Comparison of ENCODE assay signal across 8 cellular contexts in genomic region chr1:181159451-181160151, GRCh38.
DNase-seq lines count a peak whose midpoint lies in the region; ATAC-seq and TF ChIP-seq lines count a peak whose summit lies in the region.

No MANE protein-coding gene starts in this region.

- POLR2A ChIA-PET in activated CD8-positive, alpha-beta T cell treated with anti-CD3 and anti-CD28 coated beads for 36 hours (lab: Charles Lee), result interaction anchor here (0.8 to 6.2 kb wide), 6 partner anchors 10 to 82 kb away, joined by 3 to 27 read pairs (median 4); no protein-coding TSS in a partner anchor

- peak overlapping the region; percentile 51 for H3K4me3 Mint-ChIP-seq in activated CD8-positive, alpha-beta T cell treated with anti-CD3 and anti-CD28 coated beads for 36 hours

- peaks cover 18% of the 10 kb centered on the region for H3K9me3 Mint-ChIP-seq in activated CD8-positive, alpha-beta T cell treated with anti-CD3 and anti-CD28 coated beads for 36 hours

- no peak overlapping the region for H3K27ac ChIP-seq in right atrium auricular region
- peak overlapping the region; percentile 70 to 79 for H3K27ac ChIP-seq in uterus

- CTCF ChIA-PET in activated CD8-positive, alpha-beta T cell treated with anti-CD3 and anti-CD28 coated beads for 36 hours (lab: Charles Lee), result interaction anchor here (0.8 to 9.9 kb wide), 4 partner anchors 12 to 76 kb away, joined by 3 to 66 read pairs (median 4); no protein-coding TSS in a partner anchor

- no peak for TF ChIP-seq CTCF in right atrium auricular region (IDR thresholded peaks at IDR 0.05)
- no peak for TF ChIP-seq CTCF in activated CD8-positive, alpha-beta T cell treated with anti-CD3 and anti-CD28 coated beads for 36 hours (IDR thresholded peaks at IDR 0.05)
- no peak for TF ChIP-seq CTCF in uterus (IDR thresholded peaks at IDR 0.05)

- H3K27ac Mint-ChIP-seq in activated CD8-positive, alpha-beta T cell treated with anti-CD3 and anti-CD28 coated beads for 36 hours, result peak overlapping the region; percentile 58

- H3K4me3 ChIP-seq in right atrium auricular region (no peak overlapping the region), uterus (no peak overlapping the region)

- intact Hi-C loops in Right ventricle myocardium inferior (cut with DNase I), result loop anchor here (10.0 kb wide), 1 partner anchor 645 kb away; no protein-coding TSS in a partner anchor
- intact Hi-C loops in activated CD8-positive, alpha-beta T cell treated with anti-CD3 and anti-CD28 coated beads for 36 hours (cut with micrococcal nuclease), result loop anchor here (10.0 kb wide), 1 partner anchor 635 kb away; no protein-coding TSS in a partner anchor
- intact Hi-C loops in uterus (cut with DNase I; ENCODE audit: low total_unique reads), result no loop called here
- intact Hi-C loops in head of caudate nucleus (cut with DNase I), result loop anchor here (10.0 kb wide), 1 partner anchor 655 kb away; the partner anchor contains the start of gene ACBD6

- H3K27me3 ChIP-seq in right atrium auricular region, result no peaks in the 10 kb centered on the region
- no peaks in the 10 kb centered on the region for H3K27me3 ChIP-seq in uterus

- peaks cover 26% of the 10 kb centered on the region for H3K4me1 Mint-ChIP-seq in activated CD8-positive, alpha-beta T cell treated with anti-CD3 and anti-CD28 coated beads for 36 hours (ENCODE audit: low read depth)

- no peak for TF ChIP-seq POLR2A in uterus (IDR thresholded peaks at IDR 0.05)

- H3K36me3 ChIP-seq in right atrium auricular region, result no peaks in the 10 kb centered on the region
- no peaks in the 10 kb centered on the region for H3K36me3 ChIP-seq in uterus

- peaks cover 0 to 23% of the 10 kb centered on the region in 2 donors for H3K4me1 ChIP-seq in right atrium auricular region
- peaks cover 0 to 8% of the 10 kb centered on the region in 2 donors for H3K4me1 ChIP-seq in uterus

- DNase-seq in Right ventricle myocardium inferior (ENCODE audit: missing footprints) (no peak), right atrium auricular region (ENCODE audit: low spot score) (no peak), glomerular visceral epithelial cell (ENCODE audit: extremely low spot score) (peak; percentile 77), uterus (peak in 1 of 2 donors; percentile 29), head of caudate nucleus (no peak), hypothalamus (lab: John Stamatoyannopoulos, UW) (no peak)
- DNase-seq in activated CD8-positive, alpha-beta T cell treated with anti-CD3 and anti-CD28 coated beads for 36 hours, result peak; percentile 65

- H3K9me3 ChIP-seq in right atrium auricular region, result peaks cover 4 to 20% of the 10 kb centered on the region in 2 donors
- H3K9me3 ChIP-seq in uterus, result no peaks in the 10 kb centered on the region

- H3K27me3 Mint-ChIP-seq in activated CD8-positive, alpha-beta T cell treated with anti-CD3 and anti-CD28 coated beads for 36 hours, result peaks cover 2% of the 10 kb centered on the region

- peaks cover 2% of the 10 kb centered on the region for H3K36me3 Mint-ChIP-seq in activated CD8-positive, alpha-beta T cell treated with anti-CD3 and anti-CD28 coated beads for 36 hours (ENCODE audit: low read depth)

- ATAC-seq in Right ventricle myocardium inferior (peak; percentile 30), HG03378 (IDR thresholded peaks at IDR 0.05; ENCODE audit: unreplicated experiment) (no peak)
- peak; percentile 91 for ATAC-seq in activated CD8-positive, alpha-beta T cell treated with anti-CD3 and anti-CD28 coated beads for 36 hours

Comparison
In these comparisons a context has a peak if more than half of its experiments do, and no peak if none do; other contexts are left out.
1. DNase-seq: peak in activated CD8-positive, alpha-beta T cell treated with anti-CD3 and anti-CD28 coated beads for 36 hours (single experiment) and glomerular visceral epithelial cell (single experiment); none in Right ventricle myocardium inferior (single experiment), right atrium auricular region (single experiment), head of caudate nucleus (0 of 42) and hypothalamus (0 of 51).
2. H3K27ac ChIP-seq: peak in uterus (2 of 2); none in right atrium auricular region (0 of 2).